ENCODE assay signal across 27 cellular contexts in genomic region chr10:20418286-20418685, GRCh38.
DNase-seq lines count a peak whose midpoint lies in the region; ATAC-seq, FAIRE-seq and TF ChIP-seq lines count a peak whose summit lies in the region.
"Had no signal": no experiment of that assay in that cellular context is flagged by ENCODE, and none has a peak within 500 bp of the region (broad histone marks: within the 10 kb centered on the region; RNA-seq: fewer than 3 reads in every experiment).

No MANE protein-coding gene starts in this region.

- H3K36me3 ChIP-seq in HUES48 (ENCODE audit: control insufficient read depth, insufficient read depth, low read length) (no peaks in the 10 kb centered on the region), small intestine (ENCODE audit: control insufficient read depth in 2 of 2, insufficient read depth in 2 of 2, low read length in 2 of 2) (no peaks in the 10 kb centered on the region), prostate gland (no peaks in the 10 kb centered on the region)
- H3K36me3 ChIP-seq: BE2C; BLaER1 treated with 17β-estradiol and CSF1 and Interleukin-3, amounts not matched to agents 10 nM and 100 nM; HAP-1 had no signal

- peaks cover 8% of the 10 kb centered on the region for H3K4me1 Mint-ChIP-seq in mesothelial cell of epicardium
- H3K4me1 Mint-ChIP-seq: CD14-positive monocyte; CD8-positive, alpha-beta memory T cell had no signal

- no peak for FAIRE-seq in small intestine (lab: Jason Lieb, UNC)
- FAIRE-seq: A549, D721Med, GM12878, GM19239, H54 had no signal

- DNase-seq in amniotic epithelial cell (ENCODE audit: low read depth) (peak; percentile 0), mesothelial cell of epicardium (ENCODE audit: low spot score in 2 of 2, unreplicated experiment in 2 of 2) (no peak), small intestine (no peak), prostate gland (ENCODE audit: low spot score) (no peak), middle frontal gyrus (ENCODE audit: extremely low spot score, low spot score) (no peak)
- DNase-seq: 8988T; ACHN; AML-193; BE2C; CD4-positive, alpha-beta T cell; CD8-positive, alpha-beta memory T cell; DMS 273 treated with DMSO at 0.1 percent for 48 hours; DMS79; EL; GDM1; GOT3; HFFc6 had no signal

- H3K27me3 ChIP-seq in HUES48 (ENCODE audit: control insufficient read depth, insufficient read depth, low read length), result no peaks in the 10 kb centered on the region
- no peaks in the 10 kb centered on the region for H3K27me3 ChIP-seq in small intestine (ENCODE audit: control insufficient read depth in 2 of 2, insufficient read depth in 2 of 2, low read length in 2 of 2)
- H3K27me3 ChIP-seq in prostate gland (replicated peaks; ENCODE audit: insufficient read depth), result no peaks in the 10 kb centered on the region
- H3K27me3 ChIP-seq: BE2C; BLaER1 treated with 17β-estradiol and CSF1 and Interleukin-3, amounts not matched to agents 10 nM and 100 nM had no signal

- no peak for TF ChIP-seq POLR2A in prostate gland (IDR thresholded peaks at IDR 0.05)

- TF ChIP-seq CTCF in mesothelial cell of epicardium (IDR thresholded peaks at IDR 0.05; ENCODE audit: unreplicated experiment) (no peak), prostate gland (IDR thresholded peaks at IDR 0.05) (no peak)

- H3K4me3 Mint-ChIP-seq in mesothelial cell of epicardium, result no peak overlapping the region
- H3K4me3 Mint-ChIP-seq: CD14-positive monocyte; CD4-positive, alpha-beta T cell; CD8-positive, alpha-beta memory T cell; HFFc6 had no signal

- H3K9me3 Mint-ChIP-seq in mesothelial cell of epicardium, result peaks cover 19% of the 10 kb centered on the region

- H3K27ac ChIP-seq in HUES48 (ENCODE audit: low read depth, low read length) (peak overlapping the region; percentile 7), small intestine (ENCODE audit: low read depth in 1 of 2, low read length in 1 of 2) (no peak overlapping the region), prostate gland (no peak overlapping the region)
- H3K27ac ChIP-seq: A549; BLaER1 treated with 17β-estradiol and CSF1 and Interleukin-3, amounts not matched to agents 10 nM and 100 nM had no signal

- H3K4me1 ChIP-seq in HUES48 (ENCODE audit: control insufficient read depth, insufficient read depth, low read length) (peaks cover 8% of the 10 kb centered on the region), small intestine (ENCODE audit: control insufficient read depth in 2 of 2, insufficient read depth in 1 of 2, low read depth in 1 of 2, low read length in 1 of 2) (no peaks in the 10 kb centered on the region), prostate gland (replicated peaks) (no peaks in the 10 kb centered on the region)
- H3K4me1 ChIP-seq: A549; BE2C; BLaER1 treated with 17β-estradiol and CSF1 and Interleukin-3, amounts not matched to agents 10 nM and 100 nM; HAP-1 had no signal

- no peak overlapping the region for H3K4me3 ChIP-seq in HUES48 (ENCODE audit: low read depth, low read length)
- no peak overlapping the region for H3K4me3 ChIP-seq in small intestine (ENCODE audit: low read depth in 1 of 2, low read length in 2 of 2)
- no peak overlapping the region for H3K4me3 ChIP-seq in prostate gland
- H3K4me3 ChIP-seq: A549; BLaER1 treated with 17β-estradiol and CSF1 and Interleukin-3, amounts not matched to agents 10 nM and 100 nM; GM12878; HAP-1 had no signal

- 9 to 35% (median 16%) methylated on average over 3 of the region's 3 CpGs for WGBS in small intestine, 3 donors
- WGBS in prostate gland, result 34% methylated on average over 3 of the region's 3 CpGs

- H3K9ac ChIP-seq in HUES48 (ENCODE audit: low read depth, low read length), result no peak overlapping the region
- H3K9ac ChIP-seq: BLaER1 treated with 17β-estradiol and CSF1 and Interleukin-3, amounts not matched to agents 10 nM and 100 nM had no signal

- intact Hi-C loops in prostate gland (cut with DNase I), result no loop called here

- ATAC-seq in GM21515 (IDR thresholded peaks at IDR 0.05; ENCODE audit: unreplicated experiment), result no peak
- ATAC-seq: A549, GM12878 had no signal

- H3K9me3 ChIP-seq in HUES48 (ENCODE audit: control insufficient read depth, insufficient read depth, low read length) (no peaks in the 10 kb centered on the region), small intestine (ENCODE audit: control insufficient read depth, low read depth) (no peaks in the 10 kb centered on the region), prostate gland (no peaks in the 10 kb centered on the region)
- H3K9me3 ChIP-seq: BE2C; BLaER1 treated with 17β-estradiol and CSF1 and Interleukin-3, amounts not matched to agents 10 nM and 100 nM; HAP-1 had no signal

- H3K27ac Mint-ChIP-seq in mesothelial cell of epicardium, result peak overlapping the region; percentile 34
- H3K27ac Mint-ChIP-seq: CD14-positive monocyte; CD4-positive, alpha-beta T cell; CD8-positive, alpha-beta memory T cell; HFFc6 had no signal

- H3K36me3 Mint-ChIP-seq in mesothelial cell of epicardium, result no peaks in the 10 kb centered on the region
- H3K36me3 Mint-ChIP-seq: CD14-positive monocyte; CD8-positive, alpha-beta memory T cell had no signal

- H3K27me3 Mint-ChIP-seq in mesothelial cell of epicardium (ENCODE audit: low read depth), result no peaks in the 10 kb centered on the region
- H3K27me3 Mint-ChIP-seq: CD4-positive, alpha-beta T cell had no signal
